ENCODE assay signal across 1 cellular context in genomic region chr1:32107742-32108661, GRCh38.
A peak's percentile ranks its signal among the peaks of the same experiment; 100 is the strongest.
TF ChIP-seq lines count a peak whose summit lies in the region.

KPNA6 (plus strand) TSS chr1:32108056; CDS start chr1:32108131, 75 bp downstream.

TF ChIP-seq in HepG2, 621 proteins besides CTCF, POLR2A, EP300 and RAD21 (continued from another document and continues in another):
- no peak for TF ChIP-seq ZFP82 (CRISPR knock-in tag; IDR thresholded peaks at IDR 0.05; ENCODE audit: borderline replicate concordance)
- TF ChIP-seq, protein P1, sequence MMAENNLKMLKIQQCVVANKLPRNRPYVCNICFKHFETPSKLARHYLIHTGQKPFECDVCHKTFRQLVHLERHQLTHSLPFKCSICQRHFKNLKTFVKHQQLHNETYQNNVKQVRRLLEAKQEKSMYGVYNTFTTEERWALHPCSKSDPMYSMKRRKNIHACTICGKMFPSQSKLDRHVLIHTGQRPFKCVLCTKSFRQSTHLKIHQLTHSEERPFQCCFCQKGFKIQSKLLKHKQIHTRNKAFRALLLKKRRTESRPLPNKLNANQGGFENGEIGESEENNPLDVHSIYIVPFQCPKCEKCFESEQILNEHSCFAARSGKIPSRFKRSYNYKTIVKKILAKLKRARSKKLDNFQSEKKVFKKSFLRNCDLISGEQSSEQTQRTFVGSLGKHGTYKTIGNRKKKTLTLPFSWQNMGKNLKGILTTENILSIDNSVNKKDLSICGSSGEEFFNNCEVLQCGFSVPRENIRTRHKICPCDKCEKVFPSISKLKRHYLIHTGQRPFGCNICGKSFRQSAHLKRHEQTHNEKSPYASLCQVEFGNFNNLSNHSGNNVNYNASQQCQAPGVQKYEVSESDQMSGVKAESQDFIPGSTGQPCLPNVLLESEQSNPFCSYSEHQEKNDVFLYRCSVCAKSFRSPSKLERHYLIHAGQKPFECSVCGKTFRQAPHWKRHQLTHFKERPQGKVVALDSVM (CRISPR knock-in tag; IDR thresholded peaks at IDR 0.05): 0 out of 2 replicates have a peak, but pooled peaks have one; percentile 27
- TF ChIP-seq, protein P2, sequence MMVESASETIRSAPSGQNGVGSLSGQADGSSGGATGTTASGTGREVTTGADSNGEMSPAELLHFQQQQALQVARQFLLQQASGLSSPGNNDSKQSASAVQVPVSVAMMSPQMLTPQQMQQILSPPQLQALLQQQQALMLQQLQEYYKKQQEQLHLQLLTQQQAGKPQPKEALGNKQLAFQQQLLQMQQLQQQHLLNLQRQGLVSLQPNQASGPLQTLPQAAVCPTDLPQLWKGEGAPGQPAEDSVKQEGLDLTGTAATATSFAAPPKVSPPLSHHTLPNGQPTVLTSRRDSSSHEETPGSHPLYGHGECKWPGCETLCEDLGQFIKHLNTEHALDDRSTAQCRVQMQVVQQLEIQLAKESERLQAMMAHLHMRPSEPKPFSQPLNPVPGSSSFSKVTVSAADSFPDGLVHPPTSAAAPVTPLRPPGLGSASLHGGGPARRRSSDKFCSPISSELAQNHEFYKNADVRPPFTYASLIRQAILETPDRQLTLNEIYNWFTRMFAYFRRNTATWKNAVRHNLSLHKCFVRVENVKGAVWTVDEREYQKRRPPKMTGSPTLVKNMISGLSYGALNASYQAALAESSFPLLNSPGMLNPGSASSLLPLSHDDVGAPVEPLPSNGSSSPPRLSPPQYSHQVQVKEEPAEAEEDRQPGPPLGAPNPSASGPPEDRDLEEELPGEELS (CRISPR knock-in tag; IDR thresholded peaks at IDR 0.05): peak; percentile 22; the same call in 1 of the 2 replicates
- TF ChIP-seq NAIF1 (CRISPR knock-in tag; IDR thresholded peaks at IDR 0.05; ENCODE audit: borderline replicate concordance): peak; percentile 86
- TF ChIP-seq ZNF337 (CRISPR knock-in tag; IDR thresholded peaks at IDR 0.05; ENCODE audit: borderline replicate concordance, low read depth): no peak
- peak; percentile 74; the same call in 1 of the 2 replicates for TF ChIP-seq ZNF709 (CRISPR knock-in tag; IDR thresholded peaks at IDR 0.05)
- TF ChIP-seq REST (IDR thresholded peaks at IDR 0.05; ENCODE audit: borderline replicate concordance in 1 of 2, low read depth in 1 of 2, low read length in 2 of 2): no peak
- TF ChIP-seq THAP9 (CRISPR knock-in tag; IDR thresholded peaks at IDR 0.05; ENCODE audit: borderline replicate concordance): peak; percentile 84; the same call in 1 of the 2 replicates
- TF ChIP-seq RAD51 (IDR thresholded peaks at IDR 0.05; ENCODE audit: borderline replicate concordance): no peak
- TF ChIP-seq ZNF317 (CRISPR knock-in tag; IDR thresholded peaks at IDR 0.05): 0 out of 2 replicates have a peak, but pooled peaks have one; percentile 28
- TF ChIP-seq RFX5 (IDR thresholded peaks at IDR 0.05; ENCODE audit: low read depth, low read length): no peak
- TF ChIP-seq, protein P3, sequence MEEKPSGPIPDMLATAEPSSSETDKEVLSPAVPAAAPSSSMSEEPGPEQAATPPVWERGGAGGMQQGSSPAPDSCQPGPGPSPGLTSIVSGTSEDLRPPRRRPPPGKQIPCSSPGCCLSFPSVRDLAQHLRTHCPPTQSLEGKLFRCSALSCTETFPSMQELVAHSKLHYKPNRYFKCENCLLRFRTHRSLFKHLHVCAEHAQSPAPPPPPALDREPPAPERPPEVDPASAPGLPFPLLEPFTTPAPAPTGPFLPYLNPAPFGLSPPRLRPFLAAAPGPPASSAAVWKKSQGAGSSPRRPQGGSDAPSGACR (CRISPR knock-in tag; IDR thresholded peaks at IDR 0.05): peak; percentile 90; the same call in 1 of the 2 replicates
- TF ChIP-seq ZNF3 (CRISPR knock-in tag; IDR thresholded peaks at IDR 0.05): no peak
- TF ChIP-seq ZFP62 (CRISPR knock-in tag; IDR thresholded peaks at IDR 0.05): no peak
- no peak for TF ChIP-seq ADNP (CRISPR knock-in tag; IDR thresholded peaks at IDR 0.05)
- TF ChIP-seq PHF21A (CRISPR knock-in tag; IDR thresholded peaks at IDR 0.05): no peak
- no peak; the same call in 1 of the 2 replicates for TF ChIP-seq ZC3H4 (CRISPR knock-in tag; IDR thresholded peaks at IDR 0.05; ENCODE audit: borderline replicate concordance)
- no peak; the same call in 1 of the 2 replicates for TF ChIP-seq ZKSCAN1 (IDR thresholded peaks at IDR 0.05; ENCODE audit: low read length)
- no peak for TF ChIP-seq ATF7 (IDR thresholded peaks at IDR 0.05)
- TF ChIP-seq ATF7 (CRISPR knock-in tag; IDR thresholded peaks at IDR 0.05): no peak
- TF ChIP-seq SAP130 (CRISPR knock-in tag; IDR thresholded peaks at IDR 0.05; ENCODE audit: low read depth): peak; percentile 83
- no peak for TF ChIP-seq ZBTB39 (CRISPR knock-in tag; IDR thresholded peaks at IDR 0.05)
- peak; percentile 55; the same call in 1 of the 2 replicates for TF ChIP-seq SMAD3 (CRISPR knock-in tag; IDR thresholded peaks at IDR 0.05)
- 0 out of 2 replicates have a peak, but pooled peaks have one; percentile 79 for TF ChIP-seq ZNF605 (CRISPR knock-in tag; IDR thresholded peaks at IDR 0.05)
- TF ChIP-seq RBM39 (IDR thresholded peaks at IDR 0.05; ENCODE audit: low read depth, low read length, poor library complexity, severe bottlenecking): peak; percentile 54
- TF ChIP-seq E2F1 (CRISPR knock-in tag; IDR thresholded peaks at IDR 0.05): 0 out of 2 replicates have a peak, but pooled peaks have one; percentile 11
- no peak for TF ChIP-seq KLF12 (CRISPR knock-in tag; IDR thresholded peaks at IDR 0.05; ENCODE audit: borderline replicate concordance)
- TF ChIP-seq ZNF546 (CRISPR knock-in tag; conservative IDR thresholded peaks at IDR 0.05): no peak
- TF ChIP-seq ZMYM3 (CRISPR knock-in tag; IDR thresholded peaks at IDR 0.05): peak; percentile 55; the same call in 1 of the 2 replicates
- peak; percentile 68; the same call in 1 of the 2 replicates for TF ChIP-seq ZNF30 (CRISPR knock-in tag; IDR thresholded peaks at IDR 0.05)
- TF ChIP-seq ZNF891 (CRISPR knock-in tag; IDR thresholded peaks at IDR 0.05): peak; percentile 79; the same call in 1 of the 2 replicates
- TF ChIP-seq ZBTB7B (CRISPR knock-in tag; IDR thresholded peaks at IDR 0.05): no peak; the same call in 1 of the 2 replicates
- no peak for TF ChIP-seq ZBTB2 (CRISPR knock-in tag; IDR thresholded peaks at IDR 0.05; ENCODE audit: low read depth)
- TF ChIP-seq KLF16 (CRISPR knock-in tag; IDR thresholded peaks at IDR 0.05): 0 out of 4 replicates have a peak, but pooled peaks of 1 of the 2 experiments have one; percentile 75
- no peak for TF ChIP-seq FLYWCH1 (CRISPR knock-in tag; IDR thresholded peaks at IDR 0.05)
- TF ChIP-seq EHMT2 (IDR thresholded peaks at IDR 0.05; ENCODE audit: borderline replicate concordance, low read depth, low read length): no peak
- TF ChIP-seq IRX3 (CRISPR knock-in tag; IDR thresholded peaks at IDR 0.05; ENCODE audit: borderline replicate concordance, low read depth): 0 out of 2 replicates have a peak, but pooled peaks have one; percentile 22
- peak; percentile 92 for TF ChIP-seq ZNF225 (CRISPR knock-in tag; IDR thresholded peaks at IDR 0.05)
- TF ChIP-seq SOX13 (IDR thresholded peaks at IDR 0.05): no peak
- TF ChIP-seq SOX13 (CRISPR knock-in tag; conservative IDR thresholded peaks at IDR 0.05 in 1 of 2, IDR thresholded peaks at IDR 0.05 in 1 of 2): peak in 1 of 2 experiments; percentile 41; a peak in 1 of 4 replicates
- TF ChIP-seq TAF15 (IDR thresholded peaks at IDR 0.05; ENCODE audit: low read depth, low read length, poor library complexity, severe bottlenecking): no peak
- peak; percentile 45 for TF ChIP-seq AGO2 (optimal IDR thresholded peaks at IDR 0.05; ENCODE audit: low read depth, low read length)
- TF ChIP-seq, protein P4, sequence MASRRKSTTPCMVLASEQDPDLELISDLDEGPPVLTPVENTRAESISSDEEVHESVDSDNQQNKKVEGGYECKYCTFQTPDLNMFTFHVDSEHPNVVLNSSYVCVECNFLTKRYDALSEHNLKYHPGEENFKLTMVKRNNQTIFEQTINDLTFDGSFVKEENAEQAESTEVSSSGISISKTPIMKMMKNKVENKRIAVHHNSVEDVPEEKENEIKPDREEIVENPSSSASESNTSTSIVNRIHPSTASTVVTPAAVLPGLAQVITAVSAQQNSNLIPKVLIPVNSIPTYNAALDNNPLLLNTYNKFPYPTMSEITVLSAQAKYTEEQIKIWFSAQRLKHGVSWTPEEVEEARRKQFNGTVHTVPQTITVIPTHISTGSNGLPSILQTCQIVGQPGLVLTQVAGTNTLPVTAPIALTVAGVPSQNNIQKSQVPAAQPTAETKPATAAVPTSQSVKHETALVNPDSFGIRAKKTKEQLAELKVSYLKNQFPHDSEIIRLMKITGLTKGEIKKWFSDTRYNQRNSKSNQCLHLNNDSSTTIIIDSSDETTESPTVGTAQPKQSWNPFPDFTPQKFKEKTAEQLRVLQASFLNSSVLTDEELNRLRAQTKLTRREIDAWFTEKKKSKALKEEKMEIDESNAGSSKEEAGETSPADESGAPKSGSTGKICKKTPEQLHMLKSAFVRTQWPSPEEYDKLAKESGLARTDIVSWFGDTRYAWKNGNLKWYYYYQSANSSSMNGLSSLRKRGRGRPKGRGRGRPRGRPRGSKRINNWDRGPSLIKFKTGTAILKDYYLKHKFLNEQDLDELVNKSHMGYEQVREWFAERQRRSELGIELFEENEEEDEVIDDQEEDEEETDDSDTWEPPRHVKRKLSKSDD (CRISPR knock-in tag; IDR thresholded peaks at IDR 0.05; ENCODE audit: low read depth): 0 out of 2 replicates have a peak, but pooled peaks have one; percentile 13
- TF ChIP-seq ZFP41 (CRISPR knock-in tag; IDR thresholded peaks at IDR 0.05; ENCODE audit: borderline replicate concordance): peak; percentile 57; the same call in 1 of the 2 replicates
